ENCODE assay signal across 16 cellular contexts in the genomic region with DNA sequence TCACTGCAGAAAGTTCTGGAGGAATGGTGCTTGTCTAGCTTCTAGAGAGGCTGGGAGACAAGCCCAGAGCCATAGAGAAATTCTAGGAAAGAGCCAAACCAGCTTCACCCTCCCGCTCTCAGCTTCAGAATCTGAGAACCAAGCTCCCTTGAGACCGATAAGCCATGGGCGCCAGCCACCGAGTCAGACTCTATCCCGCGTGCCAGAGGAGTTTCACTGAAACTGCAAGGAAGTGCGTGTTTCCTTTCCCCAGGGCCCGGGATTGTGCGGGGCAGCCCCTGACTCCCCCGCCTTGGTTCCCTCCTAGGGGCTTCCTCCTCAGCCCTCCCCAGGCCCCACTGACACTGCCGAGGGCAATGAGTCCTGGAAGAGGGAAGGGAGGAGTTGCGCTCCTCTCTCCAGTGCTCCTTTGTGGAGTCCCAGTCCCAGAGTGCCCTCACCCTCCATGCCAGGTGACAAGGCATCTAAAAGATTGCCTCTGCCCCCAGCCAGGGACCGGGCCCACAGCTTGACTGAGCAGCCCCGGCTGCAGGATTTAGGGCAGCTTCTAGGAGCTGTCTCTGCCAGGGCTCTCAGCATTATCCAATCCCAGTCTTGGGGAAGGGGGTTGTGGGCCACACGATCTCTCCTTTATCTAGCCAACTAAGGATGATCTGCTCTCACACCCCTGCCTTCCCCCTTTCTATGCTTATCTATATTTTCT. TPM values are rescaled to one million over a fixed set of nuclear protein-coding genes. Genes with fewer than 3 reads are reported as not detected.
DNase-seq lines count a peak whose midpoint lies in the region; ATAC-seq and TF ChIP-seq lines count a peak whose summit lies in the region.
"Had no signal": no experiment of that assay in that cellular context is flagged by ENCODE, and none has a peak within 500 bp of the region (broad histone marks: within the 10 kb centered on the region; RNA-seq: fewer than 3 reads in every experiment).

No MANE protein-coding gene starts in this region.

- H3K4me3 ChIP-seq in SK-N-MC: peak overlapping the region; percentile 33; the same call in 1 of the 2 replicates
- H3K4me3 ChIP-seq in fibroblast of pulmonary artery (replicated peaks; ENCODE audit: low read depth, low read length): no peak overlapping the region
- no peak overlapping the region for H3K4me3 ChIP-seq in aorta (ENCODE audit: low read length in 2 of 2)
- H3K4me3 ChIP-seq: GM23248 had no signal

- H3K9me3 Mint-ChIP-seq in stimulated activated naive CD8-positive, alpha-beta T cell treated with anti-CD3 and anti-CD28 coated beads, Interleukin-15, Interleukin-2, amounts not matched to agents 100 ng/mL and 50 ng/mL, for 24 hours: no peaks in the 10 kb centered on the region
- no peaks in the 10 kb centered on the region for H3K9me3 Mint-ChIP-seq in stimulated activated naive CD8-positive, alpha-beta T cell treated with anti-CD3 and anti-CD28 coated beads, Interleukin-15, amount 100 ng/mL, for 72 hours

- peaks cover 83% of the 10 kb centered on the region for H3K4me1 Mint-ChIP-seq in stimulated activated naive CD8-positive, alpha-beta T cell treated with anti-CD3 and anti-CD28 coated beads, Interleukin-15, Interleukin-2, amounts not matched to agents 100 ng/mL and 50 ng/mL, for 24 hours (ENCODE audit: low read depth)
- peaks cover 98% of the 10 kb centered on the region for H3K4me1 Mint-ChIP-seq in stimulated activated naive CD8-positive, alpha-beta T cell treated with anti-CD3 and anti-CD28 coated beads, Interleukin-15, amount 100 ng/mL, for 72 hours

- TF ChIP-seq CTCF in fibroblast of pulmonary artery (IDR thresholded peaks at IDR 0.05; ENCODE audit: low read length, missing control alignments): no peak

- H3K36me3 Mint-ChIP-seq in stimulated activated naive CD8-positive, alpha-beta T cell treated with anti-CD3 and anti-CD28 coated beads, Interleukin-15, Interleukin-2, amounts not matched to agents 100 ng/mL and 50 ng/mL, for 24 hours (ENCODE audit: low read depth): no peaks in the 10 kb centered on the region

- peak overlapping the region; percentile 26 for H3K27ac Mint-ChIP-seq in stimulated activated naive CD8-positive, alpha-beta T cell treated with anti-CD3 and anti-CD28 coated beads, Interleukin-15, Interleukin-2, amounts not matched to agents 100 ng/mL and 50 ng/mL, for 24 hours
- H3K27ac Mint-ChIP-seq in stimulated activated naive CD8-positive, alpha-beta T cell treated with anti-CD3 and anti-CD28 coated beads, Interleukin-15, amount 100 ng/mL, for 72 hours: no peak overlapping the region

- DNase-seq in stimulated activated naive CD8-positive, alpha-beta T cell treated with anti-CD3 and anti-CD28 coated beads, Interleukin-15, amount 100 ng/mL, for 72 hours: no peak
- no peak for DNase-seq in SK-N-MC (ENCODE audit: low read depth, low spot score)
- peak; percentile 60 for DNase-seq in fibroblast of pulmonary artery (ENCODE audit: low read depth)
- DNase-seq in aorta: peak; percentile 73 to 85
- DNase-seq in OCI-M1 (lab: John Stamatoyannopoulos, UW): no peak
- DNase-seq in SIG-M5 (lab: John Stamatoyannopoulos, UW): no peak
- DNase-seq in MV-4-11 (lab: John Stamatoyannopoulos, UW): no peak
- DNase-seq: COR-L47, GM23248, KBM-7, NCI-H1105, NCI-H1694 treated with DMSO at 0.1 percent for 48 hours, NCI-H774, SHP77 treated with DMSO at 0.1 percent for 48 hours had no signal

- no peak overlapping the region for H3K4me3 Mint-ChIP-seq in stimulated activated naive CD8-positive, alpha-beta T cell treated with anti-CD3 and anti-CD28 coated beads, Interleukin-15, Interleukin-2, amounts not matched to agents 100 ng/mL and 50 ng/mL, for 24 hours
- H3K4me3 Mint-ChIP-seq in stimulated activated naive CD8-positive, alpha-beta T cell treated with anti-CD3 and anti-CD28 coated beads, Interleukin-15, amount 100 ng/mL, for 72 hours: no peak overlapping the region

- H3K27ac ChIP-seq in SK-N-MC (no peak overlapping the region), aorta (ENCODE audit: low read depth in 1 of 2, low read length in 2 of 2) (no peak overlapping the region)
- H3K27ac ChIP-seq: GM23248 had no signal

- WGBS in aorta, 2 donors: 11 to 16% methylated on average over 15 of the region's 15 CpGs

- H3K27me3 ChIP-seq in aorta (ENCODE audit: control insufficient read depth in 1 of 2, insufficient read depth in 2 of 2, low read length in 1 of 2): no peaks in the 10 kb centered on the region

- H3K36me3 ChIP-seq in SK-N-MC (ENCODE audit: insufficient read depth, low read length) (no peaks in the 10 kb centered on the region), aorta (ENCODE audit: control insufficient read depth in 1 of 2, insufficient read depth in 2 of 2, low read length in 1 of 2) (no peaks in the 10 kb centered on the region)

- no peaks in the 10 kb centered on the region for H3K4me1 ChIP-seq in aorta (ENCODE audit: control insufficient read depth in 1 of 2, insufficient read depth in 2 of 2, low read length in 2 of 2)

- no peak for ATAC-seq in stimulated activated naive CD8-positive, alpha-beta T cell treated with anti-CD3 and anti-CD28 coated beads, Interleukin-15, amount 100 ng/mL, for 72 hours
- peak; percentile 36 for ATAC-seq in aorta (ENCODE audit: low FRiP score)
- ATAC-seq: Panc1 had no signal

- H3K27me3 Mint-ChIP-seq in stimulated activated naive CD8-positive, alpha-beta T cell treated with anti-CD3 and anti-CD28 coated beads, Interleukin-15, Interleukin-2, amounts not matched to agents 100 ng/mL and 50 ng/mL, for 24 hours: no peaks in the 10 kb centered on the region
- no peaks in the 10 kb centered on the region for H3K27me3 Mint-ChIP-seq in stimulated activated naive CD8-positive, alpha-beta T cell treated with anti-CD3 and anti-CD28 coated beads, Interleukin-15, amount 100 ng/mL, for 72 hours

- H3K9me3 ChIP-seq in SK-N-MC (ENCODE audit: low read depth, low read length) (no peaks in the 10 kb centered on the region), aorta (ENCODE audit: control insufficient read depth, low read length) (no peaks in the 10 kb centered on the region)

- intact Hi-C loops in aorta (cut with DNase I): loop anchor here in 1 of 2 donors (5.0 kb wide), 1 partner anchor 39 kb away; no protein-coding TSS in a partner anchor

- H3K9ac ChIP-seq in SK-N-MC (ENCODE audit: insufficient read length): no peak overlapping the region
- H3K9ac ChIP-seq: GM23248 had no signal

RNA-seq across cellular contexts. Expression of a gene that starts 18.4 kb away (rescaled TPM):
- total RNA-seq in aorta: 1 to 10 TPM; 1.6 to 4.4 TPM
- 1 to 10 TPM in 1 of 2 donors, under 1 TPM in 1; 0.54 to 2.8 TPM for polyA plus RNA-seq in aorta

Comparison
In these comparisons a context has a peak if more than half of its experiments do, and no peak if none do; other contexts are left out.
1. DNase-seq: peak in fibroblast of pulmonary artery (single experiment) and aorta (2 of 2); none in stimulated activated naive CD8-positive, alpha-beta T cell treated with anti-CD3 and anti-CD28 coated beads, Interleukin-15, amount 100 ng/mL, for 72 hours (0 of 2), SK-N-MC (single experiment), OCI-M1 (single experiment), SIG-M5 (single experiment) and MV-4-11 (single experiment).